33 cellular contexts compared by ENCODE assay signal in genomic region chr5:164688437-164688836, GRCh38.
"Had no signal": no experiment of that assay in that cellular context is flagged by ENCODE, and none has a peak within 500 bp of the region (broad histone marks: within the 10 kb centered on the region; RNA-seq: fewer than 3 reads in every experiment).

No MANE protein-coding gene starts in this region.

- ATAC-seq: activated CD8-positive, alpha-beta T cell treated with anti-CD3 and anti-CD28 coated beads for 36 hours; activated T-cell treated with anti-CD3 and anti-CD28 coated beads, Interleukin-2, amount 50 U/mL, for 72 hours; activated T-helper 17 cell treated with anti-CD3 and anti-CD28 coated beads, Interleukin-2, amount 50 U/mL, for 72 hours; K562; Right ventricle myocardium inferior; SK-N-SH treated with all-trans-retinoic acid at 6 μM for 48 hours had no signal

- DNase-seq: activated CD4-positive, alpha-beta T cell treated with anti-CD3 and anti-CD28 coated beads for 1 hour; activated CD4-positive, alpha-beta T cell treated with anti-CD3 and anti-CD28 coated beads, Interleukin-2, amount 10 ng/mL, durations not matched to agents 24 days and 14 days; activated CD4-positive, alpha-beta T cell treated with anti-CD3 and anti-CD28 coated beads, Interleukin-2, amount 50 U/mL, for 4 hours; activated CD4-positive, CD25-positive, alpha-beta regulatory T cell; activated CD8-positive, alpha-beta T cell treated with anti-CD3 and anti-CD28 coated beads for 36 hours; activated effector memory CD4-positive, alpha-beta T cell treated with anti-CD3 and anti-CD28 coated beads, Interleukin-2, amount 50 U/mL, for 16 hours; activated naive CD4-positive, alpha-beta T cell; activated naive CD4-positive, alpha-beta T cell treated with anti-CD3 and anti-CD28 coated beads, Interleukin-2, amount 50 U/mL, for 16 hours; activated naive CD8-positive, alpha-beta T cell treated with anti-CD3 and anti-CD28 coated beads for 36 hours; activated T-cell treated with anti-CD3 and anti-CD28 coated beads, Interleukin-2, amount 50 U/mL, for 1 hour; activated T-cell treated with anti-CD3 and anti-CD28 coated beads, Interleukin-2, amount 50 U/mL, for 72 hours; amniotic stem cell; aorta; brain microvascular endothelial cell; central memory CD4-positive, alpha-beta T cell; NCI-H1105; NCI-H1417 treated with DMSO at 0.1 percent for 48 hours; NCI-H1694 treated with DMSO at 0.1 percent for 48 hours; NCI-H2029; NCI-H2171 treated with DMSO at 0.1 percent for 48 hours; NCI-H2227 treated with DMSO at 0.1 percent for 48 hours; NCI-H446; NCI-H510A treated with DMSO at 0.1 percent for 48 hours; PC-9; SIG-M5; T-helper 1 cell; T-helper 2 cell; T-helper 9 cell; WERI-Rb-1 had no signal
